22 cellular contexts compared by ENCODE assay signal in genomic region chr7:87982163-87982562, GRCh38. TPM values are rescaled to one million over a fixed set of nuclear protein-coding genes. Genes with fewer than 3 reads are reported as not detected.
A peak's percentile ranks its signal among the peaks of the same experiment; 100 is the strongest.
DNase-seq lines count a peak whose midpoint lies in the region; ATAC-seq, FAIRE-seq and TF ChIP-seq lines count a peak whose summit lies in the region.
"Had no signal": no experiment of that assay in that cellular context is flagged by ENCODE, and none has a peak within 500 bp of the region (broad histone marks: within the 10 kb centered on the region; RNA-seq: fewer than 3 reads in every experiment).

No MANE protein-coding gene starts in this region.

- ATAC-seq in GM19463 (IDR thresholded peaks at IDR 0.05; ENCODE audit: unreplicated experiment) (no peak), T-helper 17 cell (no peak)
- ATAC-seq: A549, GM12878, GM23338 had no signal

- no peak for TF ChIP-seq POLR2A in GM12892 (IDR thresholded peaks at IDR 0.05; ENCODE audit: low read depth, low read length)

- no peak overlapping the region for H3K4me3 Mint-ChIP-seq in brain
- no peak overlapping the region for H3K4me3 Mint-ChIP-seq in nephron progenitor cell
- no peak overlapping the region for H3K4me3 Mint-ChIP-seq in T-helper 17 cell
- H3K4me3 Mint-ChIP-seq: CD4-positive, alpha-beta memory T cell; GM23338; H9; HFFc6 had no signal

- DNase-seq in GM12892 (ENCODE audit: insufficient read length) (no peak), NCI-H526 treated with DMSO at 0.1 percent for 48 hours (lab: John Stamatoyannopoulos, UW) (peak; percentile 15), nephron progenitor cell (no peak), GM19238 (ENCODE audit: insufficient read length, low spot score) (no peak), T-helper 17 cell (no peak)
- DNase-seq: 8988T; ACHN; C1 segment of cervical spinal cord; Calu3; CD4-positive, alpha-beta memory T cell; COR-L47; DMS153; DND-41; GDM1; H9; HFFc6 had no signal

- peak overlapping the region in 3 of 5 experiments; percentile 5 to 19 (median 12) for H3K27ac Mint-ChIP-seq in brain
- peak overlapping the region; percentile 60 for H3K27ac Mint-ChIP-seq in nephron progenitor cell
- H3K27ac Mint-ChIP-seq in T-helper 17 cell = no peak overlapping the region
- H3K27ac Mint-ChIP-seq: CD4-positive, alpha-beta memory T cell; HFFc6 had no signal

- H3K9me3 Mint-ChIP-seq in brain = no peaks in the 10 kb centered on the region
- no peaks in the 10 kb centered on the region for H3K9me3 Mint-ChIP-seq in nephron progenitor cell
- H3K9me3 Mint-ChIP-seq: GM23338, H9 had no signal

- H3K27me3 Mint-ChIP-seq in brain (peaks cover 3% of the 10 kb centered on the region), nephron progenitor cell (ENCODE audit: low read depth, poor library complexity) (no peaks in the 10 kb centered on the region), T-helper 17 cell (no peaks in the 10 kb centered on the region)
- H3K27me3 Mint-ChIP-seq: CD4-positive, alpha-beta memory T cell had no signal

- peak; percentile 24 for FAIRE-seq in GM12892 (lab: Jason Lieb, UNC)
- FAIRE-seq: A549, GM12878, GM18507 had no signal

- peaks cover 41% of the 10 kb centered on the region for H3K36me3 Mint-ChIP-seq in brain
- H3K36me3 Mint-ChIP-seq in nephron progenitor cell (ENCODE audit: low read depth) = no peaks in the 10 kb centered on the region
- H3K36me3 Mint-ChIP-seq in T-helper 17 cell (ENCODE audit: low read depth) = no peaks in the 10 kb centered on the region

- H3K4me1 Mint-ChIP-seq in brain = peaks cover 13% of the 10 kb centered on the region
- no peaks in the 10 kb centered on the region for H3K4me1 Mint-ChIP-seq in nephron progenitor cell
- peaks cover 3% of the 10 kb centered on the region for H3K4me1 Mint-ChIP-seq in T-helper 17 cell
- H3K4me1 Mint-ChIP-seq: CD4-positive, alpha-beta memory T cell; GM23338 had no signal

- no peaks in the 10 kb centered on the region for H3K9me3 ChIP-seq in T-helper 17 cell (ENCODE audit: control insufficient read depth, low read length, poor library complexity, severe bottlenecking)
- H3K9me3 ChIP-seq: A549 had no signal

- no peak for TF ChIP-seq CTCF in brain (conservative IDR thresholded peaks at IDR 0.05)
- TF ChIP-seq CTCF in nephron progenitor cell (IDR thresholded peaks at IDR 0.05) = no peak

RNA-seq across cellular contexts. Expression of gene ADAM22, which starts 48.1 kb away (rescaled TPM):
- 8.5 TPM for polyA plus RNA-seq in GM12892 (2012; ENCODE audit: missing spikeins)
- polyA plus RNA-seq in brain (ENCODE audit: insufficient read depth, low read depth, low replicate concordance) = 9.8 TPM
- total RNA-seq in T-helper 17 cell = 1 to 10 TPM; 2.0 to 3.0 TPM
